In genomic region chr14:44897041-44897843, GRCh38 we compare ENCODE assay signal across 8 cellular contexts.
DNase-seq lines count a peak whose midpoint lies in the region; ATAC-seq, FAIRE-seq and TF ChIP-seq lines count a peak whose summit lies in the region.

No MANE protein-coding gene starts in this region.

- DNase-seq in AG08395 (ENCODE audit: low spot score), result peak; percentile 98
- peak; percentile 96 for DNase-seq in NCI-H2227 (lab: John Stamatoyannopoulos, UW; ENCODE audit: unreplicated experiment)
- peak; percentile 91 for DNase-seq in bronchial epithelial cell (ENCODE audit: low read depth)
- DNase-seq in iPS-NIHi7 (ENCODE audit: extremely low spot score), result peak; percentile 98
- peak; percentile 79 for DNase-seq in smooth muscle cell (lab: John Stamatoyannopoulos, UW; ENCODE audit: unreplicated experiment)

- H3K36me3 ChIP-seq in bronchial epithelial cell (ENCODE audit: control insufficient read depth, insufficient read depth, low read length) (no peaks in the 10 kb centered on the region), smooth muscle cell (ENCODE audit: low read depth) (no peaks in the 10 kb centered on the region)

- FAIRE-seq in bronchial epithelial cell (lab: Jason Lieb, UNC), result no peak

- H3K4me1 ChIP-seq in smooth muscle cell (ENCODE audit: low read depth), result peaks cover 13% of the 10 kb centered on the region

- H2AFZ ChIP-seq in smooth muscle cell (ENCODE audit: low read depth), result peak overlapping the region; percentile 87

- H3K4me3 ChIP-seq in WI38 (ENCODE audit: low read depth, low read length) (peak overlapping the region; percentile 85), bronchial epithelial cell (ENCODE audit: low read depth, low read length) (peak overlapping the region; percentile 77), smooth muscle cell (peak overlapping the region; percentile 83)

- ATAC-seq in GM18909 (IDR thresholded peaks at IDR 0.05; ENCODE audit: poor library complexity, unreplicated experiment) (peak; percentile 91), HG03159 (IDR thresholded peaks at IDR 0.05; ENCODE audit: unreplicated experiment) (peak; percentile 96)

- H3K9me3 ChIP-seq in smooth muscle cell (replicated peaks; ENCODE audit: low read depth), result no peaks in the 10 kb centered on the region

- H3K27me3 ChIP-seq in bronchial epithelial cell (ENCODE audit: control insufficient read depth, insufficient read depth, low read length) (no peaks in the 10 kb centered on the region), smooth muscle cell (ENCODE audit: low read depth) (no peaks in the 10 kb centered on the region)

- peak overlapping the region; percentile 98 for H3K9ac ChIP-seq in smooth muscle cell (ENCODE audit: low read depth)

- no peaks in the 10 kb centered on the region for H3K79me2 ChIP-seq in smooth muscle cell (ENCODE audit: low read depth)

- H4K20me1 ChIP-seq in smooth muscle cell (ENCODE audit: low read depth), result no peaks in the 10 kb centered on the region

- no peak for TF ChIP-seq CTCF in WI38 (IDR thresholded peaks at IDR 0.05; ENCODE audit: low read depth, low read length)
- TF ChIP-seq CTCF in bronchial epithelial cell (IDR thresholded peaks at IDR 0.05; ENCODE audit: insufficient read depth, low read length, severe bottlenecking), result no peak
- TF ChIP-seq CTCF in smooth muscle cell (IDR thresholded peaks at IDR 0.05; ENCODE audit: borderline replicate concordance, insufficient read depth, poor library complexity, severe bottlenecking), result no peak

- peak overlapping the region; percentile 97 for H3K27ac ChIP-seq in smooth muscle cell (ENCODE audit: low read depth)

- peak overlapping the region; percentile 99 for H3K4me2 ChIP-seq in smooth muscle cell

- WGBS in smooth muscle cell (ENCODE audit: low lambda C conversion rate), result 1% methylated on average over 54 of the region's 81 CpGs

- peaks cover 9% of the 10 kb centered on the region for H3F3A ChIP-seq in smooth muscle cell (ENCODE audit: low read depth)

Comparison
In these comparisons a context has a peak if more than half of its experiments do, and no peak if none do; other contexts are left out.
1. Peak in every context shown above with its lines: DNase-seq, ATAC-seq, H3K4me3 ChIP-seq and H3K27ac ChIP-seq.